ENCODE assay signal across 16 cellular contexts in genomic region chr1:153485880-153486279, GRCh38. TPM values are rescaled to one million over a fixed set of nuclear protein-coding genes. Genes with fewer than 3 reads are reported as not detected.
DNase-seq lines count a peak whose midpoint lies in the region; ATAC-seq and TF ChIP-seq lines count a peak whose summit lies in the region.
"Had no signal": no experiment of that assay in that cellular context is flagged by ENCODE, and none has a peak within 500 bp of the region (broad histone marks: within the 10 kb centered on the region; RNA-seq: fewer than 3 reads in every experiment).

No MANE protein-coding gene starts in this region.

- peaks cover 7% of the 10 kb centered on the region for H3K4me1 Mint-ChIP-seq in endodermal cell
- H3K4me1 Mint-ChIP-seq: activated T-helper 17 cell treated with anti-CD3 and anti-CD28 coated beads, Interleukin-2, amount 50 U/mL, for 72 hours had no signal

- no peaks in the 10 kb centered on the region for H3K4me1 ChIP-seq in endodermal cell (ENCODE audit: control insufficient read depth, insufficient read depth, low read length)

- no peak overlapping the region for H3K4me3 ChIP-seq in endodermal cell (ENCODE audit: low read length)
- H3K4me3 ChIP-seq: coronary artery, hepatocyte had no signal

- no peak overlapping the region for H3K27ac Mint-ChIP-seq in endodermal cell
- H3K27ac Mint-ChIP-seq: activated T-helper 17 cell treated with anti-CD3 and anti-CD28 coated beads, Interleukin-2, amount 50 U/mL, for 72 hours had no signal

- no peaks in the 10 kb centered on the region for H3K36me3 ChIP-seq in endodermal cell (ENCODE audit: control insufficient read depth, insufficient read depth, low read length)

- H3K27ac ChIP-seq in endodermal cell (ENCODE audit: low read depth, low read length): no peak overlapping the region
- H3K27ac ChIP-seq: coronary artery, hepatocyte had no signal

- H3K9me3 ChIP-seq in endodermal cell (ENCODE audit: control insufficient read depth, low read length): no peaks in the 10 kb centered on the region

- DNase-seq in DMS153 (lab: John Stamatoyannopoulos, UW) (peak; percentile 96), NCI-H1417 treated with DMSO at 0.1 percent for 48 hours (lab: John Stamatoyannopoulos, UW) (peak; percentile 45), NCI-H524 (lab: John Stamatoyannopoulos, UW) (peak; percentile 71 to 89), endodermal cell (peak; percentile 40), SIG-M5 treated with dmso at 0.1 percent for 504 hours (lab: John Stamatoyannopoulos, UW; ENCODE audit: unreplicated experiment) (no peak), GM13977 (ENCODE audit: low spot score) (no peak)
- DNase-seq: amniotic stem cell, erythroblast, left cardiac atrium had no signal

- ATAC-seq in HG02642 (IDR thresholded peaks at IDR 0.05; ENCODE audit: poor library complexity, unreplicated experiment) (no peak), GM18858 (IDR thresholded peaks at IDR 0.05; ENCODE audit: unreplicated experiment) (no peak)
- ATAC-seq: activated T-helper 17 cell treated with anti-CD3 and anti-CD28 coated beads, Interleukin-2, amount 50 U/mL, for 72 hours; HCT116; left cardiac atrium had no signal

- no peaks in the 10 kb centered on the region for H3K9me3 Mint-ChIP-seq in endodermal cell
- H3K9me3 Mint-ChIP-seq: activated T-helper 17 cell treated with anti-CD3 and anti-CD28 coated beads, Interleukin-2, amount 50 U/mL, for 72 hours had no signal

- in situ Hi-C loops in GM13977 (cut with MboI; ENCODE audit: low pct_unique_long_range_greater_than_20kb, low sequenced_read_pairs, unreplicated experiment): loop anchor here (10.0 kb wide), 1 partner anchor 121 kb away; no protein-coding TSS in a partner anchor

- no peaks in the 10 kb centered on the region for H3K36me3 Mint-ChIP-seq in endodermal cell (ENCODE audit: low read depth)

- WGBS in endodermal cell (ENCODE audit: insufficient coverage in 1 of 2, insufficient read length in 1 of 2), 2 experiments: 62 to 90% methylated on average over 2 of the region's 2 CpGs

- no peak for TF ChIP-seq CTCF in endodermal cell (conservative IDR thresholded peaks at IDR 0.05)
- TF ChIP-seq CTCF in GM13977 (IDR thresholded peaks at IDR 0.05; ENCODE audit: extremely low read depth, insufficient read depth, missing control alignments): no peak

- H3K9ac ChIP-seq in endodermal cell (ENCODE audit: extremely low read depth, low read length, poor library complexity, severe bottlenecking): no peak overlapping the region

- no peak overlapping the region for H3K4me3 Mint-ChIP-seq in endodermal cell
- H3K4me3 Mint-ChIP-seq: activated T-helper 17 cell treated with anti-CD3 and anti-CD28 coated beads, Interleukin-2, amount 50 U/mL, for 72 hours had no signal

- no peaks in the 10 kb centered on the region for H3K27me3 ChIP-seq in endodermal cell (ENCODE audit: control insufficient read depth, insufficient read depth, low read length, poor library complexity, severe bottlenecking)
- H3K27me3 ChIP-seq: hepatocyte had no signal

- peaks cover under 1% of the 10 kb centered on the region for H3K27me3 Mint-ChIP-seq in endodermal cell (ENCODE audit: insufficient read depth)

RNA-seq across cellular contexts. Expression of gene S100A7, which starts 25.4 kb away (rescaled TPM):
- total RNA-seq in endodermal cell: not detected
- polyA plus RNA-seq in endodermal cell (2013, experiment 1 of 2): not detected
- not detected for polyA plus RNA-seq in endodermal cell (2013, experiment 2 of 2)
- total RNA-seq: activated T-helper 17 cell treated with anti-CD3 and anti-CD28 coated beads, Interleukin-2, amount 50 U/mL, for 72 hours; left cardiac atrium; posterior vena cava had no signal

RNA-seq across cellular contexts. Expression of gene S100A6, which starts 49.9 kb away (rescaled TPM):
- total RNA-seq in endodermal cell: 1 to 10 TPM; 3.7 to 7.5 TPM
- polyA plus RNA-seq in endodermal cell (2013, experiment 1 of 2): 25.5 TPM
- polyA plus RNA-seq in endodermal cell (2013, experiment 2 of 2): 34.9 TPM

RNA-seq across cellular contexts. Expression of gene S100A5, which starts 54.9 kb away (rescaled TPM):
- total RNA-seq in endodermal cell: not detected
- not detected for polyA plus RNA-seq in endodermal cell (2013, experiment 1 of 2)
- polyA plus RNA-seq in endodermal cell (2013, experiment 2 of 2): not detected
- total RNA-seq: hepatocyte, left cardiac atrium, posterior vena cava had no signal

RNA-seq across cellular contexts. Expression of gene S100A4, which starts 59.7 kb away (rescaled TPM):
- total RNA-seq in endodermal cell: 1 to 10 TPM; 4.9 to 6.2 TPM
- polyA plus RNA-seq in endodermal cell (2013, experiment 1 of 2): 24.8 TPM
- 24.1 TPM for polyA plus RNA-seq in endodermal cell (2013, experiment 2 of 2)

Comparison
In these comparisons a context has a peak if more than half of its experiments do, and no peak if none do; other contexts are left out.
1. DNase-seq: peak in DMS153 (single experiment), NCI-H1417 treated with DMSO at 0.1 percent for 48 hours (single experiment), NCI-H524 (2 of 2) and endodermal cell (single experiment); none in SIG-M5 treated with dmso at 0.1 percent for 504 hours (single experiment) and GM13977 (single experiment).